Comparison of ENCODE assay signal across 1 cellular context in the genomic region with DNA sequence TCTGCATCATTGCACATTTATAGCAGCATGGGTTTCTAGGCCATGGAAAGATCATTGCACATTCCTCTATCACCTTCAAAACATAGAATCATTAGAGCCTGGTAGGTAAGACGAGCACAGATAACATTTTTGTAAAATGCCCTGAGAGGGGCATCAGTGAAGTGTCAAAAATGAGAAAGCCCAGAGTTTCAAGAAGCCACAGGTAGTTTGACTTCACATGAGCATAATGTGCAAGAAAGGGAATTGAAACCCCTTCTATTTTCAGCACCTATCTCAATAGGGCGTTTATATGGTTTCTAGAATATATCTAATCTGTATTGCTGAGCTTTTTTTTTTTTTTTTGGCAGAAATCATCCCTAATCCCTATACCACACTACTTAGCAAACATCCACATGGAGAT.
A peak's percentile ranks its signal among the peaks of the same experiment; 100 is the strongest.
TF ChIP-seq lines count a peak whose summit lies in the region.

No MANE protein-coding gene starts in this region.

TF ChIP-seq in GM12878, 131 proteins besides CTCF, POLR2A, EP300 and RAD21 (continued from another document):
- TF ChIP-seq, protein P1, sequence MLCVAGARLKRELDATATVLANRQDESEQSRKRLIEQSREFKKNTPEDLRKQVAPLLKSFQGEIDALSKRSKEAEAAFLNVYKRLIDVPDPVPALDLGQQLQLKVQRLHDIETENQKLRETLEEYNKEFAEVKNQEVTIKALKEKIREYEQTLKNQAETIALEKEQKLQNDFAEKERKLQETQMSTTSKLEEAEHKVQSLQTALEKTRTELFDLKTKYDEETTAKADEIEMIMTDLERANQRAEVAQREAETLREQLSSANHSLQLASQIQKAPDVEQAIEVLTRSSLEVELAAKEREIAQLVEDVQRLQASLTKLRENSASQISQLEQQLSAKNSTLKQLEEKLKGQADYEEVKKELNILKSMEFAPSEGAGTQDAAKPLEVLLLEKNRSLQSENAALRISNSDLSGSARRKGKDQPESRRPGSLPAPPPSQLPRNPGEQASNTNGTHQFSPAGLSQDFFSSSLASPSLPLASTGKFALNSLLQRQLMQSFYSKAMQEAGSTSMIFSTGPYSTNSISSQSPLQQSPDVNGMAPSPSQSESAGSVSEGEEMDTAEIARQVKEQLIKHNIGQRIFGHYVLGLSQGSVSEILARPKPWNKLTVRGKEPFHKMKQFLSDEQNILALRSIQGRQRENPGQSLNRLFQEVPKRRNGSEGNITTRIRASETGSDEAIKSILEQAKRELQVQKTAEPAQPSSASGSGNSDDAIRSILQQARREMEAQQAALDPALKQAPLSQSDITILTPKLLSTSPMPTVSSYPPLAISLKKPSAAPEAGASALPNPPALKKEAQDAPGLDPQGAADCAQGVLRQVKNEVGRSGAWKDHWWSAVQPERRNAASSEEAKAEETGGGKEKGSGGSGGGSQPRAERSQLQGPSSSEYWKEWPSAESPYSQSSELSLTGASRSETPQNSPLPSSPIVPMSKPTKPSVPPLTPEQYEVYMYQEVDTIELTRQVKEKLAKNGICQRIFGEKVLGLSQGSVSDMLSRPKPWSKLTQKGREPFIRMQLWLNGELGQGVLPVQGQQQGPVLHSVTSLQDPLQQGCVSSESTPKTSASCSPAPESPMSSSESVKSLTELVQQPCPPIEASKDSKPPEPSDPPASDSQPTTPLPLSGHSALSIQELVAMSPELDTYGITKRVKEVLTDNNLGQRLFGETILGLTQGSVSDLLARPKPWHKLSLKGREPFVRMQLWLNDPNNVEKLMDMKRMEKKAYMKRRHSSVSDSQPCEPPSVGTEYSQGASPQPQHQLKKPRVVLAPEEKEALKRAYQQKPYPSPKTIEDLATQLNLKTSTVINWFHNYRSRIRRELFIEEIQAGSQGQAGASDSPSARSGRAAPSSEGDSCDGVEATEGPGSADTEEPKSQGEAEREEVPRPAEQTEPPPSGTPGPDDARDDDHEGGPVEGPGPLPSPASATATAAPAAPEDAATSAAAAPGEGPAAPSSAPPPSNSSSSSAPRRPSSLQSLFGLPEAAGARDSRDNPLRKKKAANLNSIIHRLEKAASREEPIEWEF (IDR thresholded peaks at IDR 0.05; ENCODE audit: insufficient replicate concordance, low read depth, low read length) = no peak
- TF ChIP-seq CHD2 (IDR thresholded peaks at IDR 0.05; ENCODE audit: borderline replicate concordance, low read depth, low read length) (no peak), IRF4 (IDR thresholded peaks at IDR 0.05; ENCODE audit: low read depth, low read length) (no peak), MTA2 (IDR thresholded peaks at IDR 0.05; ENCODE audit: low read depth) (no peak), NR2C2 (IDR thresholded peaks at IDR 0.05; ENCODE audit: borderline replicate concordance, control insufficient read depth, insufficient read length, low read depth) (no peak), MEF2B (IDR thresholded peaks at IDR 0.05; ENCODE audit: partially characterized antibody, poor library complexity, severe bottlenecking) (peak; percentile 78), BMI1 (IDR thresholded peaks at IDR 0.05; ENCODE audit: borderline replicate concordance) (no peak), ZZZ3 (IDR thresholded peaks at IDR 0.05; ENCODE audit: control insufficient read depth, insufficient read length, low read depth) (no peak), ZNF207 (IDR thresholded peaks at IDR 0.05; ENCODE audit: borderline replicate concordance) (no peak), POLR2AphosphoS5 (IDR thresholded peaks at IDR 0.05; ENCODE audit: low read length) (no peak), NRF1 (conservative IDR thresholded peaks at IDR 0.05; ENCODE audit: low read depth, low read length) (no peak)
- TF ChIP-seq, protein P2, sequence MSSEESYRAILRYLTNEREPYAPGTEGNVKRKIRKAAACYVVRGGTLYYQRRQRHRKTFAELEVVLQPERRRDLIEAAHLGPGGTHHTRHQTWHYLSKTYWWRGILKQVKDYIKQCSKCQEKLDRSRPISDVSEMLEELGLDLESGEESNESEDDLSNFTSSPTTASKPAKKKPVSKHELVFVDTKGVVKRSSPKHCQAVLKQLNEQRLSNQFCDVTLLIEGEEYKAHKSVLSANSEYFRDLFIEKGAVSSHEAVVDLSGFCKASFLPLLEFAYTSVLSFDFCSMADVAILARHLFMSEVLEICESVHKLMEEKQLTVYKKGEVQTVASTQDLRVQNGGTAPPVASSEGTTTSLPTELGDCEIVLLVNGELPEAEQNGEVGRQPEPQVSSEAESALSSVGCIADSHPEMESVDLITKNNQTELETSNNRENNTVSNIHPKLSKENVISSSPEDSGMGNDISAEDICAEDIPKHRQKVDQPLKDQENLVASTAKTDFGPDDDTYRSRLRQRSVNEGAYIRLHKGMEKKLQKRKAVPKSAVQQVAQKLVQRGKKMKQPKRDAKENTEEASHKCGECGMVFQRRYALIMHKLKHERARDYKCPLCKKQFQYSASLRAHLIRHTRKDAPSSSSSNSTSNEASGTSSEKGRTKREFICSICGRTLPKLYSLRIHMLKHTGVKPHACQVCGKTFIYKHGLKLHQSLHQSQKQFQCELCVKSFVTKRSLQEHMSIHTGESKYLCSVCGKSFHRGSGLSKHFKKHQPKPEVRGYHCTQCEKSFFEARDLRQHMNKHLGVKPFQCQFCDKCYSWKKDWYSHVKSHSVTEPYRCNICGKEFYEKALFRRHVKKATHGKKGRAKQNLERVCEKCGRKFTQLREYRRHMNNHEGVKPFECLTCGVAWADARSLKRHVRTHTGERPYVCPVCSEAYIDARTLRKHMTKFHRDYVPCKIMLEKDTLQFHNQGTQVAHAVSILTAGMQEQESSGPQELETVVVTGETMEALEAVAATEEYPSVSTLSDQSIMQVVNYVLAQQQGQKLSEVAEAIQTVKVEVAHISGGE (CRISPR knock-in tag; IDR thresholded peaks at IDR 0.05) = no peak
- TF ChIP-seq, protein P3, sequence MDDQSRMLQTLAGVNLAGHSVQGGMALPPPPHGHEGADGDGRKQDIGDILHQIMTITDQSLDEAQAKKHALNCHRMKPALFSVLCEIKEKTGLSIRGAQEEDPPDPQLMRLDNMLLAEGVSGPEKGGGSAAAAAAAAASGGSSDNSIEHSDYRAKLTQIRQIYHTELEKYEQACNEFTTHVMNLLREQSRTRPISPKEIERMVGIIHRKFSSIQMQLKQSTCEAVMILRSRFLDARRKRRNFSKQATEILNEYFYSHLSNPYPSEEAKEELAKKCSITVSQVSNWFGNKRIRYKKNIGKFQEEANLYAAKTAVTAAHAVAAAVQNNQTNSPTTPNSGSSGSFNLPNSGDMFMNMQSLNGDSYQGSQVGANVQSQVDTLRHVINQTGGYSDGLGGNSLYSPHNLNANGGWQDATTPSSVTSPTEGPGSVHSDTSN (IDR thresholded peaks at IDR 0.05; ENCODE audit: insufficient replicate concordance, low read depth, low read length) = no peak
